In genomic region chr16:47617732-47618131, GRCh38 we compare ENCODE assay signal across 33 cellular contexts.
A peak's percentile ranks its signal among the peaks of the same experiment; 100 is the strongest.
DNase-seq lines count a peak whose midpoint lies in the region; ATAC-seq, FAIRE-seq and TF ChIP-seq lines count a peak whose summit lies in the region.
"Had no signal": no experiment of that assay in that cellular context is flagged by ENCODE, and none has a peak within 500 bp of the region (broad histone marks: within the 10 kb centered on the region; RNA-seq: fewer than 3 reads in every experiment).

No MANE protein-coding gene starts in this region.

- no peak overlapping the region for H2BK20ac ChIP-seq in H9 (ENCODE audit: low read depth, low read length, poor library complexity, severe bottlenecking)

- no peak overlapping the region for H4K91ac ChIP-seq in H9 (ENCODE audit: insufficient read length, low read depth, low read length)

- H3K36me3 Mint-ChIP-seq in H9 (ENCODE audit: insufficient read depth in 1 of 3, low read depth in 3 of 3) (peaks cover 0 to 7% (median 0%) of the 10 kb centered on the region in 3 experiments; a peak in 1 of 7 replicates), nephron progenitor cell (ENCODE audit: low read depth) (peaks cover 24% of the 10 kb centered on the region)
- H3K36me3 Mint-ChIP-seq in stimulated activated effector memory CD8-positive, alpha-beta T cell treated with anti-CD3 and anti-CD28 coated beads, Interleukin-12 subunit alpha, Interleukin-12 subunit beta, amount 100 ng/mL, for 72 hours: no peaks in the 10 kb centered on the region

- H3K27me3 ChIP-seq in H9 (ENCODE audit: insufficient read depth, low read length) (no peaks in the 10 kb centered on the region), pancreas (no peaks in the 10 kb centered on the region)
- H3K27me3 ChIP-seq: adrenal gland, BLaER1, cardiac muscle cell, heart left ventricle, suprapubic skin, upper lobe of right lung had no signal

- H3K4me1 ChIP-seq in H9 (ENCODE audit: insufficient read depth, low read length) (no peaks in the 10 kb centered on the region), pancreas (no peaks in the 10 kb centered on the region)
- H3K4me1 ChIP-seq: adrenal gland, BLaER1, suprapubic skin, upper lobe of right lung had no signal

- H3K4me1 Mint-ChIP-seq in H9 (peaks cover 9 to 14% of the 10 kb centered on the region in 2 experiments), nephron progenitor cell (peaks cover 6% of the 10 kb centered on the region)
- H3K4me1 Mint-ChIP-seq in stimulated activated effector memory CD8-positive, alpha-beta T cell treated with anti-CD3 and anti-CD28 coated beads, Interleukin-12 subunit alpha, Interleukin-12 subunit beta, amount 100 ng/mL, for 72 hours: peaks cover 17% of the 10 kb centered on the region
- H3K4me1 Mint-ChIP-seq: activated naive CD4-positive, alpha-beta T cell treated with anti-CD3 and anti-CD28 coated beads, Interleukin-2, amount 10 ng/mL, durations not matched to agents 7 days and 5 days had no signal

- no peaks in the 10 kb centered on the region for H3K79me2 ChIP-seq in H9 (ENCODE audit: insufficient read depth, low read length)

- no peak overlapping the region for H3K4ac ChIP-seq in H9 (ENCODE audit: low read depth, low read length)

- no peaks in the 10 kb centered on the region for H3K23me2 ChIP-seq in H9 (ENCODE audit: insufficient read length, low read depth, low read length, poor library complexity, severe bottlenecking)

- no peak overlapping the region for H3K14ac ChIP-seq in H9 (ENCODE audit: insufficient read depth, low read length)

- H3T11ph ChIP-seq in H9 (ENCODE audit: low read length): no peak overlapping the region

- no peaks in the 10 kb centered on the region for H3K9me3 Mint-ChIP-seq in H9
- peaks cover 3% of the 10 kb centered on the region for H3K9me3 Mint-ChIP-seq in nephron progenitor cell
- no peaks in the 10 kb centered on the region for H3K9me3 Mint-ChIP-seq in stimulated activated effector memory CD8-positive, alpha-beta T cell treated with anti-CD3 and anti-CD28 coated beads, Interleukin-12 subunit alpha, Interleukin-12 subunit beta, amount 100 ng/mL, for 72 hours
- H3K9me3 Mint-ChIP-seq: activated naive CD4-positive, alpha-beta T cell treated with anti-CD3 and anti-CD28 coated beads, Interleukin-2, amount 10 ng/mL, durations not matched to agents 7 days and 5 days had no signal

- H4K8ac ChIP-seq in H9 (replicated peaks; ENCODE audit: insufficient read length, low read depth, low read length): no peak overlapping the region

- no peak overlapping the region for H2BK5ac ChIP-seq in H9 (ENCODE audit: insufficient read length, low read length)

- H3K79me1 ChIP-seq in H9 (ENCODE audit: insufficient read depth, low read depth, low read length, poor library complexity, severe bottlenecking): no peaks in the 10 kb centered on the region

- H4K5ac ChIP-seq in H9 (ENCODE audit: insufficient read length, low read depth, low read length): no peak overlapping the region

- WGBS in H9 (ENCODE audit: extremely low coverage, insufficient read length, low lambda C conversion rate): no CpG with 5 or more reads among the region's 3 CpGs
- 94 to 96% methylated on average over 3 of the region's 3 CpGs for WGBS in pancreas, 2 donors

- no peak overlapping the region for H2AK5ac ChIP-seq in H9 (ENCODE audit: insufficient read length, low read length)

- intact Hi-C loops in pancreas (cut with DNase I): no loop called here

- no peak overlapping the region for H2BK120ac ChIP-seq in H9 (ENCODE audit: low read depth, low read length, poor library complexity, severe bottlenecking)

- H3K4me2 ChIP-seq in H9 (ENCODE audit: insufficient read depth, insufficient read length, low read length): no peak overlapping the region
- H3K4me2 ChIP-seq: BLaER1 had no signal

- H3K27ac Mint-ChIP-seq in H9: peak overlapping the region in 2 of 3 experiments; percentile 49 to 58; a peak in 2 of 7 replicates
- peak overlapping the region; percentile 61 for H3K27ac Mint-ChIP-seq in nephron progenitor cell
- no peak overlapping the region for H3K27ac Mint-ChIP-seq in stimulated activated effector memory CD8-positive, alpha-beta T cell treated with anti-CD3 and anti-CD28 coated beads, Interleukin-12 subunit alpha, Interleukin-12 subunit beta, amount 100 ng/mL, for 72 hours
- H3K27ac Mint-ChIP-seq: activated naive CD4-positive, alpha-beta T cell treated with anti-CD3 and anti-CD28 coated beads, Interleukin-2, amount 10 ng/mL, durations not matched to agents 7 days and 5 days had no signal

- no peak overlapping the region for H3K27ac ChIP-seq in H9 (ENCODE audit: insufficient read length, low read depth, low read length)
- H3K27ac ChIP-seq in pancreas: no peak overlapping the region
- H3K27ac ChIP-seq: adrenal gland, BLaER1, cardiac muscle cell, epithelial cell of prostate, GM23248, heart left ventricle, SK-N-MC, skin epidermis, suprapubic skin, upper lobe of right lung had no signal

- H3K9me3 ChIP-seq in H9 (ENCODE audit: control insufficient read depth, low read depth, low read length): no peaks in the 10 kb centered on the region
- no peaks in the 10 kb centered on the region for H3K9me3 ChIP-seq in pancreas
- H3K9me3 ChIP-seq: adrenal gland, heart left ventricle, suprapubic skin, upper lobe of right lung had no signal

- no peaks in the 10 kb centered on the region for H4K20me1 ChIP-seq in H9 (ENCODE audit: control insufficient read depth, insufficient read depth, insufficient read length)
- H4K20me1 ChIP-seq: BLaER1 had no signal

- H3K4me3 ChIP-seq in fibroblast of pulmonary artery (replicated peaks; ENCODE audit: low read depth, low read length) (no peak overlapping the region), pancreas (no peak overlapping the region)
- H3K4me3 ChIP-seq: adrenal gland, BLaER1, cardiac muscle cell, GM23248, heart left ventricle, SK-N-MC, skin epidermis, suprapubic skin, upper lobe of right lung had no signal

- H3K23ac ChIP-seq in H9 (ENCODE audit: insufficient read length, low read depth, low read length): no peak overlapping the region

- DNase-seq in H9 (no peak), amniotic epithelial cell (ENCODE audit: low read depth) (peak; percentile 10), fibroblast of pulmonary artery (ENCODE audit: low read depth) (peak; percentile 25), nephron progenitor cell (no peak), NCI-H2171 treated with DMSO at 0.1 percent for 48 hours (lab: John Stamatoyannopoulos, UW) (no peak), pancreas (no peak)
- no peak for DNase-seq in activated naive CD4-positive, alpha-beta T cell (lab: John Stamatoyannopoulos, UW)
- DNase-seq in stimulated activated effector memory CD8-positive, alpha-beta T cell treated with anti-CD3 and anti-CD28 coated beads, Interleukin-12 subunit alpha, Interleukin-12 subunit beta, amount 100 ng/mL, for 72 hours (ENCODE audit: low spot score in 2 of 2): no peak
- DNase-seq: activated CD4-positive, alpha-beta T cell treated with anti-CD3 and anti-CD28 coated beads, Interleukin-2, amount 50 U/mL, for 48 hours; activated CD8-positive, alpha-beta memory T cell treated with anti-CD3 and anti-CD28 coated beads, Interleukin-2, amount 50 U/mL, for 4 hours; activated naive CD4-positive, alpha-beta T cell treated with anti-CD3 and anti-CD28 coated beads, Interleukin-2, amount 10 ng/mL, durations not matched to agents 7 days and 5 days; adrenal gland; DMS153; GM23248; heart left ventricle; Karpas-422; kidney glomerular epithelial cell; naive thymus-derived CD8-positive, alpha-beta T cell; NCI-H1930; NCI-H345; NCI-H69; PC-3; stimulated activated naive CD4-positive, alpha-beta T cell treated with Interleukin-2 at 50 U/mL for 16 hours; upper lobe of right lung had no signal

- H2AFZ ChIP-seq in H9 (ENCODE audit: low read length): no peak overlapping the region
- H2AFZ ChIP-seq: GM23248 had no signal

- H2BK15ac ChIP-seq in H9 (ENCODE audit: low read depth, low read length): no peak overlapping the region

- no peak overlapping the region for H2BK12ac ChIP-seq in H9 (ENCODE audit: insufficient read length, low read depth, low read length)

- H3K18ac ChIP-seq in H9 (ENCODE audit: insufficient read length, low read depth, low read length): no peak overlapping the region

- ATAC-seq in pancreas: no peak
- ATAC-seq in stimulated activated effector memory CD8-positive, alpha-beta T cell treated with anti-CD3 and anti-CD28 coated beads, Interleukin-12 subunit alpha, Interleukin-12 subunit beta, amount 100 ng/mL, for 72 hours: no peak
- ATAC-seq: activated CD4-positive, CD25-positive, alpha-beta regulatory T cell treated with anti-CD3 and anti-CD28 coated beads, Interleukin-2, amount 50 U/mL, for 24 hours; heart left ventricle; naive thymus-derived CD8-positive, alpha-beta T cell; PC-3; upper lobe of right lung had no signal

- H3K27me3 Mint-ChIP-seq in H9 (ENCODE audit: low read depth) (no peaks in the 10 kb centered on the region), nephron progenitor cell (ENCODE audit: low read depth, poor library complexity) (no peaks in the 10 kb centered on the region)
- H3K27me3 Mint-ChIP-seq: activated naive CD4-positive, alpha-beta T cell treated with anti-CD3 and anti-CD28 coated beads, Interleukin-2, amount 10 ng/mL, durations not matched to agents 7 days and 5 days; naive thymus-derived CD8-positive, alpha-beta T cell had no signal

- no peak for FAIRE-seq in pancreas (lab: Jason Lieb, UNC)
- FAIRE-seq: colon, GM12891 had no signal

- H3K9ac ChIP-seq in H9 (ENCODE audit: extremely low read depth, insufficient read length, low read length): no peak overlapping the region
- H3K9ac ChIP-seq: BLaER1, GM23248 had no signal

- no peaks in the 10 kb centered on the region for H3K36me3 ChIP-seq in pancreas
- H3K36me3 ChIP-seq: adrenal gland, cardiac muscle cell, upper lobe of right lung had no signal

- TF ChIP-seq CTCF in H9 (conservative IDR thresholded peaks at IDR 0.05): no peak
- TF ChIP-seq CTCF in fibroblast of pulmonary artery (IDR thresholded peaks at IDR 0.05; ENCODE audit: low read length, missing control alignments): no peak
- no peak for TF ChIP-seq CTCF in nephron progenitor cell (IDR thresholded peaks at IDR 0.05)
- TF ChIP-seq CTCF in pancreas (IDR thresholded peaks at IDR 0.05): no peak

- no peak overlapping the region for H3K56ac ChIP-seq in H9 (ENCODE audit: insufficient read length, low read depth, low read length)

- H3K4me3 Mint-ChIP-seq in H9 (no peak overlapping the region), nephron progenitor cell (no peak overlapping the region)
- no peak overlapping the region for H3K4me3 Mint-ChIP-seq in stimulated activated effector memory CD8-positive, alpha-beta T cell treated with anti-CD3 and anti-CD28 coated beads, Interleukin-12 subunit alpha, Interleukin-12 subunit beta, amount 100 ng/mL, for 72 hours
- H3K4me3 Mint-ChIP-seq: activated naive CD4-positive, alpha-beta T cell treated with anti-CD3 and anti-CD28 coated beads, Interleukin-2, amount 10 ng/mL, durations not matched to agents 7 days and 5 days; naive thymus-derived CD8-positive, alpha-beta T cell had no signal

Comparison
In these comparisons a context has a peak if more than half of its experiments do, and no peak if none do; other contexts are left out.
1. DNase-seq: peak in amniotic epithelial cell (single experiment) and fibroblast of pulmonary artery (single experiment); none in H9 (single experiment), nephron progenitor cell (single experiment), NCI-H2171 treated with DMSO at 0.1 percent for 48 hours (single experiment), pancreas (0 of 6), activated naive CD4-positive, alpha-beta T cell (0 of 4) and stimulated activated effector memory CD8-positive, alpha-beta T cell treated with anti-CD3 and anti-CD28 coated beads, Interleukin-12 subunit alpha, Interleukin-12 subunit beta, amount 100 ng/mL, for 72 hours (0 of 2).